In genomic region chr19:51338563-51339312, GRCh38 we compare ENCODE assay signal across 8 cellular contexts. TPM values are rescaled to one million over a fixed set of nuclear protein-coding genes. Genes with fewer than 3 reads are reported as not detected.
DNase-seq lines count a peak whose midpoint lies in the region; ATAC-seq and TF ChIP-seq lines count a peak whose summit lies in the region.

No MANE protein-coding gene starts in this region.

- TF ChIP-seq RAD21 in liver (IDR thresholded peaks at IDR 0.05) = peak; percentile 86 to 90

- ATAC-seq in HG02870 (IDR thresholded peaks at IDR 0.05; ENCODE audit: unreplicated experiment) = peak; percentile 43

- H3K36me3 ChIP-seq in liver (ENCODE audit: control insufficient read depth in 4 of 4, insufficient read depth in 3 of 4, low read depth in 1 of 4, low read length in 3 of 4) = no peaks in the 10 kb centered on the region

- H3K9me3 ChIP-seq in liver (ENCODE audit: control insufficient read depth in 4 of 4, low read length in 3 of 4) = no peaks in the 10 kb centered on the region

- H3K4me3 ChIP-seq in liver (ENCODE audit: low read depth in 1 of 3, low read length in 3 of 3) = peak overlapping the region; percentile 60 to 78 (median 66)

- H3K27me3 ChIP-seq in liver (ENCODE audit: control insufficient read depth in 4 of 4, insufficient read depth in 4 of 4, low read length in 3 of 4) = no peaks in the 10 kb centered on the region

- H3K27ac ChIP-seq in liver (ENCODE audit: low read depth in 1 of 2, low read length in 2 of 2) = peak overlapping the region; percentile 3 to 52

- H3K4me1 ChIP-seq in liver (ENCODE audit: control insufficient read depth in 4 of 4, insufficient read depth in 4 of 4, low read length in 3 of 4) = peaks cover 7 to 17% (median 13%) of the 10 kb centered on the region in 4 donors

- DNase-seq in NCI-H1105 treated with DMSO at 0.1 percent for 48 hours (lab: John Stamatoyannopoulos, UW) = peak; percentile 24
- DNase-seq in NCI-H1105 (lab: John Stamatoyannopoulos, UW) = no peak
- DNase-seq in NCI-H446 treated with DMSO at 0.1 percent for 48 hours (lab: John Stamatoyannopoulos, UW) = peak; percentile 18
- peak; percentile 82 for DNase-seq in activated CD4-positive, alpha-beta T cell treated with anti-CD3 and anti-CD28 coated beads, Interleukin-2, amount 50 U/mL, for 1 hour
- DNase-seq in dermis blood vessel endothelial cell = peak; percentile 84
- peak; percentile 87 to 88 for DNase-seq in stimulated activated CD4-positive, alpha-beta T cell treated with anti-CD3 and anti-CD28 coated beads, Interleukin-2, amount 100 ng/mL, for 48 hours

- WGBS in liver = 5% methylated on average over 43 of the region's 43 CpGs

- TF ChIP-seq CTCF in liver (IDR thresholded peaks at IDR 0.05; ENCODE audit: low read depth, low read length, missing input control) = peak; percentile 70

- H3K9ac ChIP-seq in liver (ENCODE audit: low read depth in 1 of 2, low read length in 2 of 2) = no peak overlapping the region

TF ChIP-seq in liver, 16 proteins besides CTCF, POLR2A, EP300 and RAD21:
- TF ChIP-seq MAX (IDR thresholded peaks at IDR 0.05) (no peak), YY1 (IDR thresholded peaks at IDR 0.05) (peak; percentile 26), NR2F2 (IDR thresholded peaks at IDR 0.05) (no peak), RXRA (IDR thresholded peaks at IDR 0.05) (no peak), HNF4G (IDR thresholded peaks at IDR 0.05) (no peak), TAF1 (conservative IDR thresholded peaks at IDR 0.05) (no peak), GABPA (IDR thresholded peaks at IDR 0.05 in 1 of 2, conservative IDR thresholded peaks at IDR 0.05 in 1 of 2) (no peak), HNF4A (conservative IDR thresholded peaks at IDR 0.05) (no peak), SP1 (IDR thresholded peaks at IDR 0.05) (no peak), ZBTB33 (IDR thresholded peaks at IDR 0.05) (no peak), EGR1 (IDR thresholded peaks at IDR 0.05; ENCODE audit: low read depth in 2 of 2) (no peak), ATF3 (IDR thresholded peaks at IDR 0.05) (no peak), REST (IDR thresholded peaks at IDR 0.05) (peak; percentile 29)

RNA-seq across cellular contexts. Expression of gene VSIG10L, which starts 3.2 kb away (rescaled TPM):
- 0.09 and 0.17 TPM in 2 replicates for total RNA-seq in dermis blood vessel endothelial cell
- under 1 TPM; 0.75 to 0.92 TPM for total RNA-seq in liver
- polyA plus RNA-seq in liver = 1 to 10 TPM in 1 of 2 donors, under 1 TPM in 1; 0.60 to 1.8 TPM

RNA-seq across cellular contexts. Expression of gene IGLON5, which starts 27.3 kb away (rescaled TPM):
- total RNA-seq in dermis blood vessel endothelial cell (not detected in 2 replicates), liver (under 1 TPM in 1 of 2 donors, not detected in 1; 0.25 TPM)
- under 1 TPM; 0.25 to 0.46 TPM for polyA plus RNA-seq in liver

RNA-seq across cellular contexts. Expression of gene ETFB, which starts 27.4 kb away (rescaled TPM):
- total RNA-seq in dermis blood vessel endothelial cell (76.2 and 98.5 TPM in 2 replicates), liver (100 to 1,000 TPM; 129 to 324 TPM)
- polyA plus RNA-seq in liver = 100 to 1,000 TPM; 610 to 713 TPM

RNA-seq across cellular contexts. Expression of gene CLDND2, which starts 30.1 kb away (rescaled TPM):
- total RNA-seq in dermis blood vessel endothelial cell = not detected in 2 replicates
- total RNA-seq in liver = not detected
- polyA plus RNA-seq in liver = 1 to 10 TPM in 1 of 2 donors, under 1 TPM in 1; 0.22 to 3.0 TPM

RNA-seq across cellular contexts. Expression of gene NKG7, which starts 33.7 kb away (rescaled TPM):
- not detected in 2 replicates for total RNA-seq in dermis blood vessel endothelial cell
- 10 to 100 TPM in 1 of 2 donors, 1 to 10 TPM in 1; 2.0 to 13.6 TPM for total RNA-seq in liver
- 1 to 10 TPM; 5.3 to 6.2 TPM for polyA plus RNA-seq in liver
